28 cellular contexts compared by ENCODE assay signal in genomic region chr2:201886504-201886903, GRCh38.
A peak's percentile ranks its signal among the peaks of the same experiment; 100 is the strongest.
DNase-seq lines count a peak whose midpoint lies in the region; ATAC-seq and TF ChIP-seq lines count a peak whose summit lies in the region.
"Had no signal": no experiment of that assay in that cellular context is flagged by ENCODE, and none has a peak within 500 bp of the region (broad histone marks: within the 10 kb centered on the region; RNA-seq: fewer than 3 reads in every experiment).

No MANE protein-coding gene starts in this region.

- no peak overlapping the region for H4K5ac ChIP-seq in IMR-90 (ENCODE audit: low read depth, low read length)

- TF ChIP-seq POLR2A in IMR-90 (IDR thresholded peaks at IDR 0.05; ENCODE audit: low read depth, low read length): no peak
- no peak for TF ChIP-seq POLR2A in adrenal gland (IDR thresholded peaks at IDR 0.05)
- no peak for TF ChIP-seq POLR2A in sigmoid colon (IDR thresholded peaks at IDR 0.05)

- H2BK20ac ChIP-seq in IMR-90 (ENCODE audit: low read depth, low read length): no peak overlapping the region

- peaks cover 0 to 39% of the 10 kb centered on the region in 2 experiments; a peak in 2 of 4 replicates for H3K79me1 ChIP-seq in IMR-90 (ENCODE audit: low read depth in 1 of 2, low read length in 2 of 2)

- H3K4me2 ChIP-seq in IMR-90 (ENCODE audit: low read depth, low read length): no peak overlapping the region

- CTCF ChIA-PET in IMR-90 (lab: Yijun Ruan, JAX): no interaction called here

- H3K9me3 ChIP-seq in IMR-90 (ENCODE audit: control insufficient read depth, insufficient read depth, low read length): no peaks in the 10 kb centered on the region
- no peaks in the 10 kb centered on the region for H3K9me3 ChIP-seq in adrenal gland (replicated peaks in 1 of 3)
- no peaks in the 10 kb centered on the region for H3K9me3 ChIP-seq in sigmoid colon
- H3K9me3 ChIP-seq: esophagus muscularis mucosa, HAP-1, SJSA1, thoracic aorta had no signal

- H3K4me1 ChIP-seq in IMR-90 (ENCODE audit: control insufficient read depth, insufficient read depth, low read length) (peaks cover 30% of the 10 kb centered on the region), adrenal gland (replicated peaks in 1 of 2) (peaks cover 0 to 22% of the 10 kb centered on the region in 2 donors), sigmoid colon (peaks cover 0 to 21% (median 12%) of the 10 kb centered on the region in 4 donors)
- H3K4me1 ChIP-seq: HAP-1 had no signal

- H4K91ac ChIP-seq in IMR-90 (ENCODE audit: insufficient read depth, low read depth, low read length): no peak overlapping the region

- no peak for TF ChIP-seq RAD21 in IMR-90 (IDR thresholded peaks at IDR 0.05; ENCODE audit: low read length)

- dilution Hi-C loops in IMR-90 (cut with HindIII; ENCODE audit: low sequenced_read_pairs, unreplicated experiment): no loop called here

- H4K8ac ChIP-seq in IMR-90 (ENCODE audit: low read depth in 2 of 2, low read length in 2 of 2): no peak overlapping the region

- H3K27me3 ChIP-seq in IMR-90 (ENCODE audit: control insufficient read depth, insufficient read depth, low read length): no peaks in the 10 kb centered on the region
- H3K27me3 ChIP-seq in brain microvascular endothelial cell (replicated peaks): no peaks in the 10 kb centered on the region
- H3K27me3 ChIP-seq in adrenal gland: no peaks in the 10 kb centered on the region
- no peaks in the 10 kb centered on the region for H3K27me3 ChIP-seq in sigmoid colon
- H3K27me3 ChIP-seq: esophagus muscularis mucosa, SJSA1 had no signal

- no peak overlapping the region for H3K23ac ChIP-seq in IMR-90 (ENCODE audit: low read depth, low read length)

- peaks cover 18% of the 10 kb centered on the region for H3K9me1 ChIP-seq in IMR-90 (ENCODE audit: insufficient read depth, low read length)

- no peak overlapping the region for H3K14ac ChIP-seq in IMR-90 (replicated peaks; ENCODE audit: low read depth, low read length)

- no peak overlapping the region for H3K9ac ChIP-seq in IMR-90 (ENCODE audit: low read depth, low read length)

- no peak overlapping the region for H2BK120ac ChIP-seq in IMR-90 (ENCODE audit: low read depth, low read length)

- no peak for TF ChIP-seq EP300 in sigmoid colon (IDR thresholded peaks at IDR 0.05)

- H2BK15ac ChIP-seq in IMR-90 (ENCODE audit: low read depth, low read length): no peak overlapping the region

- no TSS peak for BruUV-seq in IMR-90 (replicated peaks; lab: Mats Ljungman, UMichigan)

- no peak overlapping the region for H3K27ac ChIP-seq in IMR-90 (ENCODE audit: insufficient read depth, low read length)
- no peak overlapping the region for H3K27ac ChIP-seq in brain microvascular endothelial cell
- H3K27ac ChIP-seq in adrenal gland: no peak overlapping the region
- no peak overlapping the region for H3K27ac ChIP-seq in sigmoid colon
- H3K27ac ChIP-seq: esophagus muscularis mucosa, SJSA1, thoracic aorta had no signal

- H2BK5ac ChIP-seq in IMR-90 (ENCODE audit: low read depth, low read length, poor library complexity, severe bottlenecking): no peak overlapping the region

- H3K4ac ChIP-seq in IMR-90 (ENCODE audit: low read depth, low read length): no peak overlapping the region

- intact Hi-C loops in IMR-90 (cut with micrococcal nuclease) (no loop called here), adrenal gland (cut with DNase I) (no loop called here), sigmoid colon (cut with DNase I) (no loop called here)

- H3K36me3 ChIP-seq in IMR-90 (ENCODE audit: control insufficient read depth, insufficient read depth, low read length) (no peaks in the 10 kb centered on the region), brain microvascular endothelial cell (replicated peaks) (no peaks in the 10 kb centered on the region), adrenal gland (replicated peaks in 1 of 2) (no peaks in the 10 kb centered on the region), sigmoid colon (no peaks in the 10 kb centered on the region)
- H3K36me3 ChIP-seq: esophagus muscularis mucosa, HAP-1, SJSA1, thoracic aorta had no signal

- no peak overlapping the region for H2AK9ac ChIP-seq in IMR-90 (replicated peaks; ENCODE audit: low read depth, low read length, poor library complexity)

- in situ Hi-C loops in IMR-90 (cut with MboI; ENCODE audit: low sequenced_read_pairs) (no loop called here), brain microvascular endothelial cell (cut with HindIII; ENCODE audit: low pct_ligation_motif_present, low sequenced_read_pairs) (no loop called here)

- peaks cover 3% of the 10 kb centered on the region; the same call in 1 of the 2 replicates for H4K20me1 ChIP-seq in IMR-90 (ENCODE audit: insufficient read depth, low read length)

- H2AK5ac ChIP-seq in IMR-90 (ENCODE audit: low read depth, low read length): no peak overlapping the region

- DNase-seq in Daoy (ENCODE audit: low read depth): peak; percentile 34
- peak; percentile 72 for DNase-seq in IMR-90
- peak; percentile 48 for DNase-seq in brain microvascular endothelial cell
- peak; percentile 63 for DNase-seq in kidney tubule cell (ENCODE audit: low spot score)
- no peak for DNase-seq in adrenal gland
- no peak for DNase-seq in sigmoid colon
- DNase-seq: activated CD4-positive, alpha-beta T cell treated with anti-CD3 and anti-CD28 coated beads for 36 hours; activated naive CD4-positive, alpha-beta T cell treated with anti-CD3 and anti-CD28 coated beads for 36 hours; activated T-cell treated with anti-CD3 and anti-CD28 coated beads, Interleukin-2, amount 50 U/mL, for 4 hours; AML-193; aorta; DND-41; effector CD4-positive, alpha-beta T cell; Karpas-422; left cardiac atrium; mesenchymal stem cell; NCI-H1092 treated with DMSO at 0.1 percent for 48 hours; NCI-H2029; NCI-H345; stimulated activated CD4-positive, alpha-beta T cell treated with anti-CD3 and anti-CD28 coated beads, Interleukin-2, amount 100 ng/mL, for 48 hours; stimulated activated naive B cell treated with anti-CD40 and anti-IgM and Interleukin-4, amounts not matched to agents 10 μg/mL and 1 μg/mL and 100 μg/mL, for 72 hours had no signal

- H3K4me3 ChIP-seq in IMR-90 (ENCODE audit: insufficient read depth, low read depth, low read length) (no peak overlapping the region), brain microvascular endothelial cell (ENCODE audit: low read depth, low read length) (no peak overlapping the region), adrenal gland (no peak overlapping the region), sigmoid colon (no peak overlapping the region)
- H3K4me3 ChIP-seq: esophagus muscularis mucosa, HAP-1, SJSA1, thoracic aorta had no signal

- WGBS in IMR-90 (ENCODE audit: extremely low coverage in 2 of 2, insufficient read length in 1 of 2), 2 experiments: no CpG with 5 or more reads among the region's 3 CpGs
- WGBS in adrenal gland, 4 donors: 52 to 72% (median 55%) methylated on average over 3 of the region's 3 CpGs
- WGBS in sigmoid colon, 2 donors: 73 to 87% methylated on average over 3 of the region's 3 CpGs

- no peak overlapping the region for H3K18ac ChIP-seq in IMR-90 (ENCODE audit: low read depth, low read length)

- TF ChIP-seq CTCF in IMR-90 (conservative IDR thresholded peaks at IDR 0.05; ENCODE audit: low read depth, low read length) (no peak), brain microvascular endothelial cell (IDR thresholded peaks at IDR 0.05; ENCODE audit: low read depth, low read length, missing control alignments) (no peak), adrenal gland (IDR thresholded peaks at IDR 0.05) (no peak), sigmoid colon (IDR thresholded peaks at IDR 0.05) (no peak)

- ATAC-seq in IMR-90 (ENCODE audit: low read depth) (no peak), HG02885 (IDR thresholded peaks at IDR 0.05; ENCODE audit: poor library complexity, unreplicated experiment) (no peak), GM21423 (IDR thresholded peaks at IDR 0.05; ENCODE audit: unreplicated experiment) (no peak)
- ATAC-seq: activated CD4-positive, alpha-beta T cell treated with anti-CD3 and anti-CD28 coated beads for 36 hours; activated T-cell treated with anti-CD3 and anti-CD28 coated beads, Interleukin-2, amount 50 U/mL, for 4 hours; left cardiac atrium; Panc1; stimulated activated naive B cell treated with anti-CD40 and anti-IgM and Interleukin-4, amounts not matched to agents 10 μg/mL and 1 μg/mL and 100 μg/mL, for 72 hours had no signal

- no peak overlapping the region for H2AFZ ChIP-seq in IMR-90 (replicated peaks; ENCODE audit: low read length, poor library complexity)

- POLR2A ChIA-PET in IMR-90 (lab: Charles Lee; ENCODE audit: unreplicated experiment): no interaction called here

- no peak overlapping the region for H3K56ac ChIP-seq in IMR-90 (ENCODE audit: extremely low read depth, insufficient read depth, low read length)

TF ChIP-seq in IMR-90, 13 proteins besides CTCF, POLR2A, EP300 and RAD21:
- TF ChIP-seq MXI1 (IDR thresholded peaks at IDR 0.05; ENCODE audit: borderline replicate concordance, low read depth, low read length): no peak
- no peak for TF ChIP-seq RFX5 (IDR thresholded peaks at IDR 0.05; ENCODE audit: low read depth, low read length)
- TF ChIP-seq CEBPB (IDR thresholded peaks at IDR 0.05; ENCODE audit: low read depth, low read length): peak; percentile 76
- TF ChIP-seq FOS (IDR thresholded peaks at IDR 0.05; ENCODE audit: low read depth, low read length): peak; percentile 56
- TF ChIP-seq MAFK (IDR thresholded peaks at IDR 0.05; ENCODE audit: low read depth, low read length): no peak

Comparison
In these comparisons a context has a peak if more than half of its experiments do, and no peak if none do; other contexts are left out.
1. DNase-seq: peak in Daoy (single experiment), IMR-90 (single experiment), brain microvascular endothelial cell (single experiment) and kidney tubule cell (single experiment); none in adrenal gland (0 of 7) and sigmoid colon (single experiment).